17 cellular contexts compared by ENCODE assay signal in the genomic region with DNA sequence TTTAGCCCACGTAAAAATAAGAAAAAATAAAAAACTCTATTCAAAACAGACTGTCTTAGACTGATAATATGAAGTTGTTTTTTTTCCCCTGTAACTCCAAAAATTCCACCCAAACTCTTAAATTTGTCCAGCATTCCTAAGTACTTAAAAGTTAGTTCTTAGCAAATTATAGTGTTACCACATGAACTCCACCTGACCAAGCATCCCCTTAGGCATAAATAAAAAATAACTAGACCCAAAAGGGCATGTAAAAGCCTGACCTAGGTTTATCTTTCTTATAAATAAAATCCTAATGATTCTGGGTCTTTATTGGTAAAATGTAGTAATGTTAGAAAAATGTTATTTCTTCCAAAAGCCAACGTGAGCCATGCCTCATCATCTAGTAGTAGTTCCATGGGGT. TPM values are rescaled to one million over a fixed set of nuclear protein-coding genes. Genes with fewer than 3 reads are reported as not detected.
DNase-seq lines count a peak whose midpoint lies in the region; ATAC-seq, FAIRE-seq and TF ChIP-seq lines count a peak whose summit lies in the region.
"Had no signal": no experiment of that assay in that cellular context is flagged by ENCODE, and none has a peak within 500 bp of the region (broad histone marks: within the 10 kb centered on the region; RNA-seq: fewer than 3 reads in every experiment).

No MANE protein-coding gene starts in this region.

- H3K27ac ChIP-seq in RWPE2 (ENCODE audit: poor library complexity, severe bottlenecking), result peak overlapping the region; percentile 38
- H3K27ac ChIP-seq: C4-2B, HL-60 had no signal

- peaks cover 5% of the 10 kb centered on the region for H3K36me3 ChIP-seq in BJ (ENCODE audit: control insufficient read depth, insufficient read depth, low read length)
- peaks cover 40% of the 10 kb centered on the region for H3K36me3 ChIP-seq in RWPE2 (ENCODE audit: low read depth)
- H3K36me3 ChIP-seq: BE2C had no signal

- no peak for ATAC-seq in RWPE2 (ENCODE audit: low read depth)

- POLR2A ChIA-PET in BJ (lab: Charles Lee), result interaction anchor here (0.6 to 1.4 kb wide), 4 partner anchors 10 to 106 kb away, joined by 3 to 4 read pairs (median 3); no protein-coding TSS in a partner anchor

- H3K9me3 ChIP-seq in RWPE2 (ENCODE audit: severe bottlenecking), result no peaks in the 10 kb centered on the region
- H3K9me3 ChIP-seq: BE2C, HAP-1 had no signal

- no peak for TF ChIP-seq CTCF in BJ (IDR thresholded peaks at IDR 0.05; ENCODE audit: insufficient read depth, low read depth, low read length)
- TF ChIP-seq CTCF in RWPE2 (IDR thresholded peaks at IDR 0.05; ENCODE audit: poor library complexity, severe bottlenecking), result no peak

- DNase-seq in BJ (ENCODE audit: low read depth), result peak; percentile 93
- peak; percentile 8 for DNase-seq in ELR (ENCODE audit: low read depth)
- DNase-seq in RWPE2 (ENCODE audit: low spot score), result no peak
- DNase-seq in renal cortical epithelial cell (ENCODE audit: low read depth), result peak; percentile 22
- no peak for DNase-seq in COLO829 (ENCODE audit: low spot score)
- no peak for DNase-seq in RCC 7860 (ENCODE audit: low spot score)
- DNase-seq in SW480 (ENCODE audit: low spot score), result no peak
- DNase-seq: BE2C; CD4-positive, alpha-beta T cell; DMS153; DMS79 had no signal

- peaks cover 14% of the 10 kb centered on the region for H3K4me1 ChIP-seq in RWPE2 (ENCODE audit: insufficient read depth, poor library complexity, severe bottlenecking)
- H3K4me1 ChIP-seq: BE2C had no signal

- H3K27me3 ChIP-seq in BJ (ENCODE audit: control insufficient read depth, insufficient read depth, low read length) (no peaks in the 10 kb centered on the region), RWPE2 (ENCODE audit: insufficient read depth, poor library complexity, severe bottlenecking) (no peaks in the 10 kb centered on the region)
- H3K27me3 ChIP-seq: BE2C had no signal

- CTCF ChIA-PET in BJ (lab: Yijun Ruan, JAX), result no interaction called here

- no peak for FAIRE-seq in RCC 7860 (lab: Jason Lieb, UNC)
- FAIRE-seq: G401.6, GM12891, GM19239 had no signal

- H3K4me3 ChIP-seq in BJ (ENCODE audit: low read depth, low read length) (no peak overlapping the region), RWPE2 (ENCODE audit: severe bottlenecking) (no peak overlapping the region)
- H3K4me3 ChIP-seq: HAP-1 had no signal

RNA-seq across cellular contexts. Expression of a gene that starts 54.3 kb away (rescaled TPM):
- polyA plus RNA-seq in BJ (2011; rRNA removed), result 12.1 and 21.1 TPM in 2 replicates
- polyA minus RNA-seq in BJ (2011; rRNA and poly(A)+ RNA removed), result 16.7 and 20.5 TPM in 2 replicates
- 24.1 and 32.2 TPM in 2 replicates for total RNA-seq in renal cortical epithelial cell

Comparison
In these comparisons a context has a peak if more than half of its experiments do, and no peak if none do; other contexts are left out.
1. DNase-seq: peak in BJ (single experiment), ELR (single experiment) and renal cortical epithelial cell (single experiment); none in RWPE2 (single experiment), COLO829 (single experiment), RCC 7860 (single experiment) and SW480 (single experiment).